In genomic region chr3:152443212-152444023, GRCh38 we compare ENCODE assay signal across 10 cellular contexts.
DNase-seq lines count a peak whose midpoint lies in the region; ATAC-seq and TF ChIP-seq lines count a peak whose summit lies in the region.
"Had no signal": no experiment of that assay in that cellular context is flagged by ENCODE, and none has a peak within 500 bp of the region (broad histone marks: within the 10 kb centered on the region; RNA-seq: fewer than 3 reads in every experiment).

No MANE protein-coding gene starts in this region.

- H3K4me1 Mint-ChIP-seq in naive thymus-derived CD8-positive, alpha-beta T cell: peaks cover 30 to 91% (median 73%) of the 10 kb centered on the region in 4 donors
- peaks cover 10% of the 10 kb centered on the region for H3K4me1 Mint-ChIP-seq in type B pancreatic cell (ENCODE audit: unreplicated experiment)
- H3K4me1 Mint-ChIP-seq in Calu3 (ENCODE audit: low read depth, unreplicated experiment): peaks cover 26% of the 10 kb centered on the region

- H3K4me3 ChIP-seq in DOHH2 (ENCODE audit: low read length) (0 out of 2 replicates have a peak overlapping the region, but pooled peaks have one; percentile 13), astrocyte of the spinal cord (ENCODE audit: low read depth, low read length) (no peak overlapping the region)

- intact Hi-C loops in Calu3 (cut with micrococcal nuclease; ENCODE audit: unreplicated experiment): loop anchor here (1.0 to 10.0 kb wide), 7 partner anchors 139 to 589 kb away; no protein-coding TSS in a partner anchor

- H3K27me3 ChIP-seq in DOHH2 (ENCODE audit: control insufficient read depth, low read length): no peaks in the 10 kb centered on the region

- H4K20me1 ChIP-seq in DOHH2 (ENCODE audit: control insufficient read depth, insufficient read depth, low read depth, low read length): peaks cover 8% of the 10 kb centered on the region; the same call in 1 of the 2 replicates

- TF ChIP-seq CTCF in DOHH2 (IDR thresholded peaks at IDR 0.05; ENCODE audit: low read depth, low read length, poor library complexity, severe bottlenecking): no peak
- TF ChIP-seq CTCF in astrocyte of the spinal cord (IDR thresholded peaks at IDR 0.05; ENCODE audit: low read depth, low read length): no peak
- no peak for TF ChIP-seq CTCF in type B pancreatic cell (conservative IDR thresholded peaks at IDR 0.05)
- no peak for TF ChIP-seq CTCF in Calu3 (IDR thresholded peaks at IDR 0.05; ENCODE audit: unreplicated experiment)

- peaks cover 25% of the 10 kb centered on the region for H3F3A ChIP-seq in DOHH2 (ENCODE audit: control insufficient read depth, insufficient read depth)

- CTCF ChIA-PET in Calu3 (lab: Charles Lee): interaction anchor here (0.5 to 1.9 kb wide), 21 partner anchors 13 to 467 kb away, joined by 3 to 17 read pairs (median 3); partner anchors contain the start of gene MBNL1

- peaks cover 96% of the 10 kb centered on the region for H3K79me2 ChIP-seq in DOHH2 (ENCODE audit: control insufficient read depth, low read length)

- peak overlapping the region in 9 of 10 donors; percentile 30 to 75 (median 68) for H3K4me3 Mint-ChIP-seq in naive thymus-derived CD8-positive, alpha-beta T cell
- H3K4me3 Mint-ChIP-seq in type B pancreatic cell: no peak overlapping the region
- H3K4me3 Mint-ChIP-seq in Calu3 (ENCODE audit: low read depth, unreplicated experiment): no peak overlapping the region
- H3K4me3 Mint-ChIP-seq: mesothelial cell of epicardium had no signal

- H3K9me3 Mint-ChIP-seq in naive thymus-derived CD8-positive, alpha-beta T cell: no peaks in the 10 kb centered on the region
- no peaks in the 10 kb centered on the region for H3K9me3 Mint-ChIP-seq in type B pancreatic cell
- H3K9me3 Mint-ChIP-seq in Calu3 (ENCODE audit: low read depth, unreplicated experiment): no peaks in the 10 kb centered on the region
- H3K9me3 Mint-ChIP-seq: mesothelial cell of epicardium had no signal

- H3K9me2 ChIP-seq in DOHH2 (replicated peaks; ENCODE audit: control insufficient read depth, low read length): no peaks in the 10 kb centered on the region

- no peaks in the 10 kb centered on the region for H3K27me3 Mint-ChIP-seq in naive thymus-derived CD8-positive, alpha-beta T cell
- H3K27me3 Mint-ChIP-seq in type B pancreatic cell: no peaks in the 10 kb centered on the region
- H3K27me3 Mint-ChIP-seq in Calu3 (ENCODE audit: unreplicated experiment): no peaks in the 10 kb centered on the region

- peaks cover 62% of the 10 kb centered on the region for H3K36me3 ChIP-seq in DOHH2 (ENCODE audit: control insufficient read depth, low read length)

- no TSS peak for BruUV-seq in Calu3 (replicated peaks; lab: Mats Ljungman, UMichigan)

- DNase-seq in astrocyte of the spinal cord (ENCODE audit: low read depth, low spot score) (peak; percentile 33), 8988T (no peak), type B pancreatic cell (ENCODE audit: extremely low spot score, unreplicated experiment) (no peak), Calu3 (no peak), activated gamma-delta T cell treated with Interleukin-2 at 50 U/mL for 16 hours (no peak)
- DNase-seq in naive thymus-derived CD8-positive, alpha-beta T cell: no peak
- DNase-seq: activated CD8-positive, alpha-beta memory T cell treated with anti-CD3 and anti-CD28 coated beads, Interleukin-2, amount 50 U/mL, for 48 hours had no signal

- in situ Hi-C loops in astrocyte of the spinal cord (cut with HindIII; ENCODE audit: low sequenced_read_pairs): no loop called here

- H3K27ac Mint-ChIP-seq in naive thymus-derived CD8-positive, alpha-beta T cell: peak overlapping the region in 9 of 10 donors; percentile 22 to 90 (median 70)
- H3K27ac Mint-ChIP-seq in type B pancreatic cell (no peak overlapping the region), Calu3 (ENCODE audit: unreplicated experiment) (no peak overlapping the region)
- H3K27ac Mint-ChIP-seq: mesothelial cell of epicardium had no signal

- no peaks in the 10 kb centered on the region for H3K9me3 ChIP-seq in DOHH2 (ENCODE audit: control insufficient read depth, insufficient read depth, low read length)

- POLR2A ChIA-PET in naive thymus-derived CD8-positive, alpha-beta T cell (lab: Charles Lee): interaction anchor here (1.6 to 2.5 kb wide), 2 partner anchors 50 to 175 kb away, joined by 6 to 9 read pairs; partner anchors contain the start of gene MBNL1

- H3K4me1 ChIP-seq in DOHH2 (ENCODE audit: control insufficient read depth, low read length): peaks cover 80% of the 10 kb centered on the region

- peak; percentile 42 for ATAC-seq in HG03159 (IDR thresholded peaks at IDR 0.05; ENCODE audit: unreplicated experiment)
- ATAC-seq in naive thymus-derived CD8-positive, alpha-beta T cell: peak; percentile 49 to 58

- peak overlapping the region; percentile 50 for H3K27ac ChIP-seq in DOHH2 (ENCODE audit: low read depth, low read length)

- peak overlapping the region; percentile 48 for H3K4me2 ChIP-seq in DOHH2 (ENCODE audit: low read length)

- H3K36me3 Mint-ChIP-seq in naive thymus-derived CD8-positive, alpha-beta T cell: peaks cover 5 to 76% (median 14%) of the 10 kb centered on the region in 3 donors
- H3K36me3 Mint-ChIP-seq in type B pancreatic cell: peaks cover 14% of the 10 kb centered on the region
- H3K36me3 Mint-ChIP-seq in Calu3 (ENCODE audit: insufficient read depth, unreplicated experiment): peaks cover 11% of the 10 kb centered on the region

Comparison
In these comparisons a context has a peak if more than half of its experiments do, and no peak if none do; other contexts are left out.
1. H3K27ac Mint-ChIP-seq: peak in naive thymus-derived CD8-positive, alpha-beta T cell (9 of 10); none in type B pancreatic cell (single experiment) and Calu3 (single experiment).
2. H3K4me3 Mint-ChIP-seq: peak in naive thymus-derived CD8-positive, alpha-beta T cell (9 of 10); none in type B pancreatic cell (single experiment) and Calu3 (single experiment).